In genomic region chr2:25309402-25309801, GRCh38 we compare ENCODE assay signal across 8 cellular contexts. TPM values are rescaled to one million over a fixed set of nuclear protein-coding genes. Genes with fewer than 3 reads are reported as not detected.
DNase-seq lines count a peak whose midpoint lies in the region; ATAC-seq, FAIRE-seq and TF ChIP-seq lines count a peak whose summit lies in the region.

No MANE protein-coding gene starts in this region.

- H3K27ac ChIP-seq in AG04450 (ENCODE audit: low read depth, low read length) = no peak overlapping the region

- H3K27ac Mint-ChIP-seq in activated CD8-positive, alpha-beta T cell treated with anti-CD3 and anti-CD28 coated beads, Interleukin-2, amount 10 ng/mL, durations not matched to agents 7 days and 5 days = peak overlapping the region; percentile 37

- peaks cover 77% of the 10 kb centered on the region for H3K4me1 Mint-ChIP-seq in activated CD8-positive, alpha-beta T cell treated with anti-CD3 and anti-CD28 coated beads, Interleukin-2, amount 10 ng/mL, durations not matched to agents 7 days and 5 days (ENCODE audit: low read depth)

- no peak overlapping the region for H3K4me3 Mint-ChIP-seq in activated CD8-positive, alpha-beta T cell treated with anti-CD3 and anti-CD28 coated beads, Interleukin-2, amount 10 ng/mL, durations not matched to agents 7 days and 5 days

- peak; percentile 87 for FAIRE-seq in GM12891 (lab: Jason Lieb, UNC)

- no peak overlapping the region for H3K4me3 ChIP-seq in AG04450 (ENCODE audit: low read depth, low read length)
- H3K4me3 ChIP-seq in epithelial cell of esophagus (ENCODE audit: low read length) = no peak overlapping the region

- POLR2A ChIA-PET in AG04450 (lab: Yijun Ruan, JAX) = no interaction called here
- POLR2A ChIA-PET in activated CD8-positive, alpha-beta T cell treated with anti-CD3 and anti-CD28 coated beads, Interleukin-2, amount 10 ng/mL, durations not matched to agents 7 days and 5 days (lab: Charles Lee) = interaction anchor here (0.6 to 2.4 kb wide), 4 partner anchors 15 to 181 kb away, joined by 3 to 10 read pairs (median 6); no protein-coding TSS in a partner anchor

- ATAC-seq in activated CD8-positive, alpha-beta T cell treated with anti-CD3 and anti-CD28 coated beads, Interleukin-2, amount 10 ng/mL, durations not matched to agents 7 days and 5 days = peak; percentile 45
- ATAC-seq in GM21619 (IDR thresholded peaks at IDR 0.05; ENCODE audit: unreplicated experiment) = no peak

- DNase-seq in AG04450 (ENCODE audit: low read depth, low spot score) (no peak), GM12891 (ENCODE audit: insufficient read length, low spot score) (no peak), NCI-H69 (lab: John Stamatoyannopoulos, UW) (peak; percentile 69), epithelial cell of esophagus (ENCODE audit: low read depth) (peak; percentile 29), nucleus accumbens (lab: John Stamatoyannopoulos, UW) (peak in 33 of 56 donors; percentile 22 to 80 (median 44)), mesenteric fat pad (ENCODE audit: low spot score) (no peak)
- DNase-seq in activated CD8-positive, alpha-beta T cell treated with anti-CD3 and anti-CD28 coated beads, Interleukin-2, amount 10 ng/mL, durations not matched to agents 7 days and 5 days = peak; percentile 79

- TF ChIP-seq CTCF in AG04450 (IDR thresholded peaks at IDR 0.05; ENCODE audit: low read depth, low read length) = peak; percentile 54
- peak; percentile 27 for TF ChIP-seq CTCF in epithelial cell of esophagus (IDR thresholded peaks at IDR 0.05; ENCODE audit: insufficient read depth, low read depth, low read length, missing control alignments)

- H3K27me3 ChIP-seq in AG04450 (ENCODE audit: control insufficient read depth, insufficient read depth, low read length) = no peaks in the 10 kb centered on the region

- TF ChIP-seq POLR2A in GM12891 (IDR thresholded peaks at IDR 0.05; ENCODE audit: low read depth, low read length) = no peak

- H3K27me3 Mint-ChIP-seq in activated CD8-positive, alpha-beta T cell treated with anti-CD3 and anti-CD28 coated beads, Interleukin-2, amount 10 ng/mL, durations not matched to agents 7 days and 5 days (ENCODE audit: low read depth) = no peaks in the 10 kb centered on the region

- no peaks in the 10 kb centered on the region for H3K9me3 Mint-ChIP-seq in activated CD8-positive, alpha-beta T cell treated with anti-CD3 and anti-CD28 coated beads, Interleukin-2, amount 10 ng/mL, durations not matched to agents 7 days and 5 days (ENCODE audit: insufficient read depth)

- H3K36me3 Mint-ChIP-seq in activated CD8-positive, alpha-beta T cell treated with anti-CD3 and anti-CD28 coated beads, Interleukin-2, amount 10 ng/mL, durations not matched to agents 7 days and 5 days (ENCODE audit: low read depth) = peaks cover 60% of the 10 kb centered on the region

- CTCF ChIA-PET in AG04450 (lab: Charles Lee) = interaction anchor here (0.6 to 3.5 kb wide), 12 partner anchors 12 to 355 kb away, joined by 3 to 27 read pairs (median 4); no protein-coding TSS in a partner anchor
- CTCF ChIA-PET in activated CD8-positive, alpha-beta T cell treated with anti-CD3 and anti-CD28 coated beads, Interleukin-2, amount 10 ng/mL, durations not matched to agents 7 days and 5 days (lab: Charles Lee) = interaction anchor here (0.7 to 3.2 kb wide), 27 partner anchors 8 to 357 kb away, joined by 3 to 28 read pairs (median 4); no protein-coding TSS in a partner anchor

- H3K9me3 ChIP-seq in AG04450 (ENCODE audit: control insufficient read depth, insufficient read depth, low read length) = no peaks in the 10 kb centered on the region; the same call in 1 of the 2 replicates

TF ChIP-seq in GM12891, 5 proteins besides CTCF, POLR2A, EP300 and RAD21:
- TF ChIP-seq POLR2AphosphoS5 (IDR thresholded peaks at IDR 0.05; ENCODE audit: low read depth, low read length) = no peak
- no peak for TF ChIP-seq TAF1 (IDR thresholded peaks at IDR 0.05; ENCODE audit: low read depth, low read length)
- no peak for TF ChIP-seq POU2F2 (IDR thresholded peaks at IDR 0.05; ENCODE audit: low read depth, low read length)
- no peak for TF ChIP-seq PAX5 (IDR thresholded peaks at IDR 0.05; ENCODE audit: insufficient read depth, low read length, severe bottlenecking)
- TF ChIP-seq SPI1 (IDR thresholded peaks at IDR 0.05; ENCODE audit: low read depth, low read length) = no peak

RNA-seq across cellular contexts. Expression of gene DNMT3A, which starts 32.3 kb away (rescaled TPM):
- polyA plus RNA-seq in AG04450 (2011; rRNA removed) = 4.1 and 6.8 TPM in 2 replicates
- polyA minus RNA-seq in AG04450 (2011; rRNA and poly(A)+ RNA removed) = 15.2 and 26.0 TPM in 2 replicates
- polyA plus RNA-seq in GM12891 (2012; ENCODE audit: low read depth, missing spikeins) = 35.0 TPM
- total RNA-seq in activated CD8-positive, alpha-beta T cell treated with anti-CD3 and anti-CD28 coated beads, Interleukin-2, amount 10 ng/mL, durations not matched to agents 7 days and 5 days = 10 to 100 TPM; 76.4 to 79.8 TPM
- total RNA-seq in mesenteric fat pad = 24.4 TPM

Comparison
In these comparisons a context has a peak if more than half of its experiments do, and no peak if none do; other contexts are left out.
1. DNase-seq: peak in NCI-H69 (single experiment), activated CD8-positive, alpha-beta T cell treated with anti-CD3 and anti-CD28 coated beads, Interleukin-2, amount 10 ng/mL, durations not matched to agents 7 days and 5 days (single experiment), epithelial cell of esophagus (single experiment) and nucleus accumbens (33 of 56); none in AG04450 (single experiment), GM12891 (single experiment) and mesenteric fat pad (single experiment).